In the genomic region with DNA sequence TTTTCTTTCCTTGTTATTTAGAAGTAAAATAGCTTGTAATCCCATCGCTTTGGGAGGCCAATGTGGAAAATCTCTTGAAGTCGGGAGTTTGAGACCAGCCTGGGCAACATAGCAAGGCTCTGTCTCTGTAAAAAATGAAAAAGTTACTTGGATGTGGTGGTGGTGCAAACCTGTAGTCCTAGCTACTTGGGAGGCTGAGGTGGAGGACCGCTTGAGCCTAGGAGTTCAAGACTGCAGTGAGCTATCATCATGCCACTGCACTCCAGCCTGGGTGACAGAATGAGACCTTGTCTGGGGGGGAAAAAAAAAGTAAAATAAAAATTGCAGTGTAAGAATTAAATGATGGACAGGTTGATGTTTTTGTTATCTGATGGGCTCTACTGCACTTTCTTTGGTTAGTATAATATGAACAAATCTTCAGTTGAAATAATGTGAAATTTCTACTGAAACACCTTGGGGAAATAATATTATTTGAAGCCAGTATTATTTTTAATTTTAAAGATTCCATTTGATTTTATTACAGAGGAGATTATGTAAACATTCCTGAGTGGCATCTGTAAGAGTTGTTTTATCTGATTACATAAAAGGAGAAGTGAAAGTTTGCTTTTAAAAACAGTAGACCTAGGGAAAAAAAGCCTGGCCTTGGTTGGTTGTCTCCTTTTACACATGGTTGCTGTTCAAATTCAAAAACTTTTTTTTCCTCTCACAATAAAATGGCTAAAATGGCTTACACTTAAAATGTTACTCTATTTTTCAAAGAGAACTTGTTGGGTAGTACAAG, we compare ENCODE assay signal across 1 cellular context.
TF ChIP-seq lines count a peak whose summit lies in the region.

No MANE protein-coding gene starts in this region.

TF ChIP-seq in GM23338, 12 proteins besides CTCF, POLR2A, EP300 and RAD21 (continued from another document):
- TF ChIP-seq, protein P1, sequence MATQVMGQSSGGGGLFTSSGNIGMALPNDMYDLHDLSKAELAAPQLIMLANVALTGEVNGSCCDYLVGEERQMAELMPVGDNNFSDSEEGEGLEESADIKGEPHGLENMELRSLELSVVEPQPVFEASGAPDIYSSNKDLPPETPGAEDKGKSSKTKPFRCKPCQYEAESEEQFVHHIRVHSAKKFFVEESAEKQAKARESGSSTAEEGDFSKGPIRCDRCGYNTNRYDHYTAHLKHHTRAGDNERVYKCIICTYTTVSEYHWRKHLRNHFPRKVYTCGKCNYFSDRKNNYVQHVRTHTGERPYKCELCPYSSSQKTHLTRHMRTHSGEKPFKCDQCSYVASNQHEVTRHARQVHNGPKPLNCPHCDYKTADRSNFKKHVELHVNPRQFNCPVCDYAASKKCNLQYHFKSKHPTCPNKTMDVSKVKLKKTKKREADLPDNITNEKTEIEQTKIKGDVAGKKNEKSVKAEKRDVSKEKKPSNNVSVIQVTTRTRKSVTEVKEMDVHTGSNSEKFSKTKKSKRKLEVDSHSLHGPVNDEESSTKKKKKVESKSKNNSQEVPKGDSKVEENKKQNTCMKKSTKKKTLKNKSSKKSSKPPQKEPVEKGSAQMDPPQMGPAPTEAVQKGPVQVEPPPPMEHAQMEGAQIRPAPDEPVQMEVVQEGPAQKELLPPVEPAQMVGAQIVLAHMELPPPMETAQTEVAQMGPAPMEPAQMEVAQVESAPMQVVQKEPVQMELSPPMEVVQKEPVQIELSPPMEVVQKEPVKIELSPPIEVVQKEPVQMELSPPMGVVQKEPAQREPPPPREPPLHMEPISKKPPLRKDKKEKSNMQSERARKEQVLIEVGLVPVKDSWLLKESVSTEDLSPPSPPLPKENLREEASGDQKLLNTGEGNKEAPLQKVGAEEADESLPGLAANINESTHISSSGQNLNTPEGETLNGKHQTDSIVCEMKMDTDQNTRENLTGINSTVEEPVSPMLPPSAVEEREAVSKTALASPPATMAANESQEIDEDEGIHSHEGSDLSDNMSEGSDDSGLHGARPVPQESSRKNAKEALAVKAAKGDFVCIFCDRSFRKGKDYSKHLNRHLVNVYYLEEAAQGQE (IDR thresholded peaks at IDR 0.05; ENCODE audit: unreplicated experiment), result no peak
- TF ChIP-seq POLR2AphosphoS5 (IDR thresholded peaks at IDR 0.05; ENCODE audit: low read depth), result no peak
- no peak for TF ChIP-seq EZH2phosphoT487 (IDR thresholded peaks at IDR 0.05; ENCODE audit: unreplicated experiment)
- no peak for TF ChIP-seq STAT1 (IDR thresholded peaks at IDR 0.05; ENCODE audit: unreplicated experiment)
- no peak for TF ChIP-seq ZNF331 (CRISPR knock-in tag; IDR thresholded peaks at IDR 0.05; ENCODE audit: low read depth)
- TF ChIP-seq, protein P2, sequence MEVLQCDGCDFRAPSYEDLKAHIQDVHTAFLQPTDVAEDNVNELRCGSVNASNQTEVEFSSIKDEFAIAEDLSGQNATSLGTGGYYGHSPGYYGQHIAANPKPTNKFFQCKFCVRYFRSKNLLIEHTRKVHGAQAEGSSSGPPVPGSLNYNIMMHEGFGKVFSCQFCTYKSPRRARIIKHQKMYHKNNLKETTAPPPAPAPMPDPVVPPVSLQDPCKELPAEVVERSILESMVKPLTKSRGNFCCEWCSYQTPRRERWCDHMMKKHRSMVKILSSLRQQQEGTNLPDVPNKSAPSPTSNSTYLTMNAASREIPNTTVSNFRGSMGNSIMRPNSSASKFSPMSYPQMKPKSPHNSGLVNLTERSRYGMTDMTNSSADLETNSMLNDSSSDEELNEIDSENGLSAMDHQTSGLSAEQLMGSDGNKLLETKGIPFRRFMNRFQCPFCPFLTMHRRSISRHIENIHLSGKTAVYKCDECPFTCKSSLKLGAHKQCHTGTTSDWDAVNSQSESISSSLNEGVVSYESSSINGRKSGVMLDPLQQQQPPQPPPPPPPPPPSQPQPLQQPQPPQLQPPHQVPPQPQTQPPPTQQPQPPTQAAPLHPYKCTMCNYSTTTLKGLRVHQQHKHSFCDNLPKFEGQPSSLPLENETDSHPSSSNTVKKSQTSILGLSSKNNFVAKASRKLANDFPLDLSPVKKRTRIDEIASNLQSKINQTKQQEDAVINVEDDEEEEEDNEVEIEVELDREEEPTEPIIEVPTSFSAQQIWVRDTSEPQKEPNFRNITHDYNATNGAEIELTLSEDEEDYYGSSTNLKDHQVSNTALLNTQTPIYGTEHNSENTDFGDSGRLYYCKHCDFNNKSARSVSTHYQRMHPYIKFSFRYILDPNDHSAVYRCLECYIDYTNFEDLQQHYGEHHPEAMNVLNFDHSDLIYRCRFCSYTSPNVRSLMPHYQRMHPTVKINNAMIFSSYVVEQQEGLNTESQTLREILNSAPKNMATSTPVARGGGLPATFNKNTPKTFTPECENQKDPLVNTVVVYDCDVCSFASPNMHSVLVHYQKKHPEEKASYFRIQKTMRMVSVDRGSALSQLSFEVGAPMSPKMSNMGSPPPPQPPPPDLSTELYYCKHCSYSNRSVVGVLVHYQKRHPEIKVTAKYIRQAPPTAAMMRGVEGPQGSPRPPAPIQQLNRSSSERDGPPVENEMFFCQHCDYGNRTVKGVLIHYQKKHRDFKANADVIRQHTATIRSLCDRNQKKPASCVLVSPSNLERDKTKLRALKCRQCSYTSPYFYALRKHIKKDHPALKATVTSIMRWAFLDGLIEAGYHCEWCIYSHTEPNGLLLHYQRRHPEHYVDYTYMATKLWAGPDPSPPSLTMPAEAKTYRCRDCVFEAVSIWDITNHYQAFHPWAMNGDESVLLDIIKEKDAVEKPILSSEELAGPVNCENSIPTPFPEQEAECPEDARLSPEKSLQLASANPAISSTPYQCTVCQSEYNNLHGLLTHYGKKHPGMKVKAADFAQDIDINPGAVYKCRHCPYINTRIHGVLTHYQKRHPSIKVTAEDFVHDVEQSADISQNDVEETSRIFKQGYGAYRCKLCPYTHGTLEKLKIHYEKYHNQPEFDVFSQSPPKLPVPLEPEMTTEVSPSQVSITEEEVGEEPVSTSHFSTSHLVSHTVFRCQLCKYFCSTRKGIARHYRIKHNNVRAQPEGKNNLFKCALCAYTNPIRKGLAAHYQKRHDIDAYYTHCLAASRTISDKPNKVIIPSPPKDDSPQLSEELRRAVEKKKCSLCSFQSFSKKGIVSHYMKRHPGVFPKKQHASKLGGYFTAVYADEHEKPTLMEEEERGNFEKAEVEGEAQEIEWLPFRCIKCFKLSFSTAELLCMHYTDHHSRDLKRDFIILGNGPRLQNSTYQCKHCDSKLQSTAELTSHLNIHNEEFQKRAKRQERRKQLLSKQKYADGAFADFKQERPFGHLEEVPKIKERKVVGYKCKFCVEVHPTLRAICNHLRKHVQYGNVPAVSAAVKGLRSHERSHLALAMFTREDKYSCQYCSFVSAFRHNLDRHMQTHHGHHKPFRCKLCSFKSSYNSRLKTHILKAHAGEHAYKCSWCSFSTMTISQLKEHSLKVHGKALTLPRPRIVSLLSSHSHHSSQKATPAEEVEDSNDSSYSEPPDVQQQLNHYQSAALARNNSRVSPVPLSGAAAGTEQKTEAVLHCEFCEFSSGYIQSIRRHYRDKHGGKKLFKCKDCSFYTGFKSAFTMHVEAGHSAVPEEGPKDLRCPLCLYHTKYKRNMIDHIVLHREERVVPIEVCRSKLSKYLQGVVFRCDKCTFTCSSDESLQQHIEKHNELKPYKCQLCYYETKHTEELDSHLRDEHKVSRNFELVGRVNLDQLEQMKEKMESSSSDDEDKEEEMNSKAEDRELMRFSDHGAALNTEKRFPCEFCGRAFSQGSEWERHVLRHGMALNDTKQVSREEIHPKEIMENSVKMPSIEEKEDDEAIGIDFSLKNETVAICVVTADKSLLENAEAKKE (CRISPR knock-in tag; IDR thresholded peaks at IDR 0.05), result no peak
- TF ChIP-seq EZH2 (IDR thresholded peaks at IDR 0.05; ENCODE audit: low read depth, unreplicated experiment), result no peak
- no peak for TF ChIP-seq NANOG (IDR thresholded peaks at IDR 0.05; ENCODE audit: borderline replicate concordance)
